In the genomic region with DNA sequence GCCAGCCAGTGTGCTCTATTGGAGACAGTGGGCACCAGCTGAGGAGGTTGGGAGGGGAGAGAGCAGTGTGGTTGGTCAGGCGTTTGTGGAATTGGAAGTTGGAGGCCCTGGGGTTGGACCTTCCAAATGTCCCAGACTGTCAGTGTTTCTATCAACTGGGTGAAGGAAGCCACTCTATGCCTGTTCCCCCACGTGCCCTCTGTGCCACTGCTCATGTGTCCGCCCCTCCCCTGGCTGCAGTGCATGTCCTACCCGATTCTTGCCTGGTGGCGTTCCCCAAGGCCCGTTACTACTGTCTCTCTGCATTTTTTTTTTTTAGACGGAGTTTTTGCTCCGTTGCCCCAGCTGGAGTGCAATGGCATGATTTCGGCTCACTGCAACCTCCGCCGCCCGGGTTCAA, we compare ENCODE assay signal across 22 cellular contexts. TPM values are rescaled to one million over a fixed set of nuclear protein-coding genes. Genes with fewer than 3 reads are reported as not detected.
"Had no signal": no experiment of that assay in that cellular context is flagged by ENCODE, and none has a peak within 500 bp of the region (broad histone marks: within the 10 kb centered on the region; RNA-seq: fewer than 3 reads in every experiment).

No MANE protein-coding gene starts in this region.

- DNase-seq: activated B cell treated with CpG ODN at 0.5 μM for 24 hours; activated CD4-positive, alpha-beta T cell treated with anti-CD3 and anti-CD28 coated beads for 4 hours; activated CD8-positive, alpha-beta memory T cell treated with anti-CD3 and anti-CD28 coated beads, Interleukin-2, amount 50 U/mL, for 4 hours; activated naive CD4-positive, alpha-beta T cell treated with anti-CD3 and anti-CD28 coated beads for 36 hours; activated T-cell treated with anti-CD3 and anti-CD28 coated beads, Interleukin-2, amount 50 U/mL, for 4 hours; aorta; foreskin melanocyte; glutamatergic neuron; islet precursor cell; naive thymus-derived CD4-positive, alpha-beta T cell; ovary; sigmoid colon; spleen; stimulated activated CD4-positive, alpha-beta T cell treated with anti-CD3 and anti-CD28 coated beads, Interleukin-4, amount 100 ng/mL, for 4 hours; upper lobe of right lung had no signal

- H3K27ac Mint-ChIP-seq: activated B cell treated with CpG ODN at 0.5 μM for 24 hours; activated naive CD4-positive, alpha-beta T cell treated with anti-CD3 and anti-CD28 coated beads for 36 hours; naive thymus-derived CD4-positive, alpha-beta T cell; stimulated activated memory B cell treated with anti-CD40 and anti-IgM and Interleukin-4, amounts not matched to agents 10 μg/mL and 1 μg/mL and 100 μg/mL, for 72 hours; T-helper 2 cell treated with Interferon-gamma antibody and Interleukin-4, amounts not matched to agents 5 μg/mL and 100 μg/mL, for 36 hours had no signal

- H3K9me3 ChIP-seq: mucosa of descending colon, ovary, sigmoid colon, spleen, upper lobe of right lung had no signal

- H3K4me1 ChIP-seq: sigmoid colon had no signal

- ATAC-seq: activated T-cell treated with anti-CD3 and anti-CD28 coated beads, Interleukin-2, amount 50 U/mL, for 4 hours; naive thymus-derived CD4-positive, alpha-beta T cell; stimulated activated memory B cell treated with anti-CD40 and anti-IgM and Interleukin-4, amounts not matched to agents 10 μg/mL and 1 μg/mL and 100 μg/mL, for 72 hours had no signal

- H3K9me3 Mint-ChIP-seq: activated B cell treated with CpG ODN at 0.5 μM for 24 hours; activated naive CD4-positive, alpha-beta T cell treated with anti-CD3 and anti-CD28 coated beads for 36 hours; activated T-cell treated with anti-CD3 and anti-CD28 coated beads, Interleukin-2, amount 50 U/mL, for 4 hours; stimulated activated memory B cell treated with anti-CD40 and anti-IgM and Interleukin-4, amounts not matched to agents 10 μg/mL and 1 μg/mL and 100 μg/mL, for 72 hours; T-helper 2 cell treated with Interferon-gamma antibody and Interleukin-4, amounts not matched to agents 5 μg/mL and 100 μg/mL, for 36 hours had no signal

- H3K27ac ChIP-seq: ovary, sigmoid colon, spleen, upper lobe of right lung had no signal

- H3K4me3 Mint-ChIP-seq: activated B cell treated with CpG ODN at 0.5 μM for 24 hours; activated naive CD4-positive, alpha-beta T cell treated with anti-CD3 and anti-CD28 coated beads for 36 hours; activated T-cell treated with anti-CD3 and anti-CD28 coated beads, Interleukin-2, amount 50 U/mL, for 4 hours; naive thymus-derived CD4-positive, alpha-beta T cell; stimulated activated memory B cell treated with anti-CD40 and anti-IgM and Interleukin-4, amounts not matched to agents 10 μg/mL and 1 μg/mL and 100 μg/mL, for 72 hours; T-helper 2 cell treated with Interferon-gamma antibody and Interleukin-4, amounts not matched to agents 5 μg/mL and 100 μg/mL, for 36 hours had no signal

- H3K36me3 Mint-ChIP-seq: stimulated activated memory B cell treated with anti-CD40 and anti-IgM and Interleukin-4, amounts not matched to agents 10 μg/mL and 1 μg/mL and 100 μg/mL, for 72 hours had no signal

- H3K4me1 Mint-ChIP-seq: activated B cell treated with CpG ODN at 0.5 μM for 24 hours; naive thymus-derived CD4-positive, alpha-beta T cell; stimulated activated memory B cell treated with anti-CD40 and anti-IgM and Interleukin-4, amounts not matched to agents 10 μg/mL and 1 μg/mL and 100 μg/mL, for 72 hours had no signal

- H3K4me3 ChIP-seq: lung, mucosa of descending colon, ovary, sigmoid colon, spleen, upper lobe of right lung had no signal

- H3K36me3 ChIP-seq: ovary, sigmoid colon, spleen, upper lobe of right lung had no signal

- H3K27me3 ChIP-seq: ovary, sigmoid colon, upper lobe of right lung had no signal

RNA-seq across cellular contexts. Expression of gene ADORA1, which starts 21.1 kb away (rescaled TPM):
- total RNA-seq: activated B cell treated with CpG ODN at 0.5 μM for 24 hours; activated naive CD4-positive, alpha-beta T cell treated with anti-CD3 and anti-CD28 coated beads for 36 hours; dermis microvascular lymphatic vessel endothelial cell had no signal
- polyA plus RNA-seq: aorta; naive thymus-derived CD4-positive, alpha-beta T cell had no signal

RNA-seq across cellular contexts. Expression of gene MYBPH, which starts 27.0 kb away (rescaled TPM):
- total RNA-seq: activated B cell treated with CpG ODN at 0.5 μM for 24 hours; activated naive CD4-positive, alpha-beta T cell treated with anti-CD3 and anti-CD28 coated beads for 36 hours; activated T-cell treated with anti-CD3 and anti-CD28 coated beads, Interleukin-2, amount 50 U/mL, for 4 hours; aorta; bronchial epithelial cell; dermis microvascular lymphatic vessel endothelial cell; lung; mucosa of descending colon; naive thymus-derived CD4-positive, alpha-beta T cell; renal cortical epithelial cell; sigmoid colon; upper lobe of right lung had no signal
- polyA plus RNA-seq: aorta; naive thymus-derived CD4-positive, alpha-beta T cell; sigmoid colon had no signal

RNA-seq across cellular contexts. Expression of gene CHI3L1, which starts 37.9 kb away (rescaled TPM):
- total RNA-seq: activated T-cell treated with anti-CD3 and anti-CD28 coated beads, Interleukin-2, amount 50 U/mL, for 4 hours had no signal
- polyA plus RNA-seq: naive thymus-derived CD4-positive, alpha-beta T cell had no signal
